Comparison of ENCODE assay signal across 9 cellular contexts in the genomic region with DNA sequence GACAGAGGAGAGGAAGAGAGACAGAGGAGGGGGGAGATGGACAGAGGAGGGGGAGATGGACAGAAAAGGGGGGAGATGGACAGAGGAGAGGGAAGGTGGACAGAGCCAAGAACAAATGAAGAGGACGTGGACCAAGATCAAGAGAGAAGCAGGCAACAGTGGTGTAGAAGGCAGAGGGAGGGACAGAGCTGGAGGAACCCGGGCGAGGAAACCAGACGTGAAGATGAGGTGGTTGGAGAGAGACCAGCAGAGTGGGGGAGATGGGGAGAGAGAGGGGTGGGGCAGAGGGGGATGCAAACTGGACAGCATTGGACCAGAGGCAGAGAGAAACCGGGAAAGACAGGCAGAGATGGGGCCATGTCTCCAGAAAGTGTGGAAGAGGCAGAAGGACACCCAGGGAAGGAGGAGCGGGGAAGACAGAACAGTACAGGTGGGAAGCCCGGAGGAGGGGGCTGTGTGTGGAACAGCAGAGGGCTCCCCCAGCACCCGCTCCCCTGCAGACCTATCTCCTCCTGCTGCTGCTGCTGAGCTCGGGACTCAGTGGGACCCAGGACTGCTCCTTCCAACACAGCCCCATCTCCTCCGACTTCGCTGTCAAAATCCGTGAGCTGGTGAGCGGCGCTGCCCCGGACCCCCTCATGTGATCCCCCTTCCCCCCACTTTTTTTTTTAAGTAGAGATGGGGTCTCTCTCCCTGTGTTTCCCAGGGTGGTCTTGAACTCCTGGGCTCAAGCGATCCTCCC. TPM values are rescaled to one million over a fixed set of nuclear protein-coding genes. Genes with fewer than 3 reads are reported as not detected.
DNase-seq lines count a peak whose midpoint lies in the region; ATAC-seq and TF ChIP-seq lines count a peak whose summit lies in the region.
"Had no signal": no experiment of that assay in that cellular context is flagged by ENCODE, and none has a peak within 500 bp of the region (broad histone marks: within the 10 kb centered on the region; RNA-seq: fewer than 3 reads in every experiment).

No MANE protein-coding gene starts in this region.

- H3K9me3 ChIP-seq in OCI-LY3 (ENCODE audit: insufficient read depth, low read length) (no peaks in the 10 kb centered on the region), esophagus (ENCODE audit: control insufficient read depth in 2 of 2, insufficient read depth in 1 of 2, low read depth in 1 of 2, low read length in 1 of 2) (no peaks in the 10 kb centered on the region), spleen (no peaks in the 10 kb centered on the region)

- TF ChIP-seq POLR2A in spleen (IDR thresholded peaks at IDR 0.05): no peak

- no peak overlapping the region for H3K9ac ChIP-seq in OCI-LY3 (ENCODE audit: low read length)

- H3K36me3 ChIP-seq in GM06990 (ENCODE audit: control insufficient read depth, insufficient read depth, low read length) (no peaks in the 10 kb centered on the region), OCI-LY3 (replicated peaks; ENCODE audit: low read depth, low read length) (peaks cover 2% of the 10 kb centered on the region), esophagus (ENCODE audit: control insufficient read depth in 2 of 2, insufficient read depth in 2 of 2, low read length in 1 of 2) (peaks cover 0 to 2% of the 10 kb centered on the region in 2 donors), spleen (peaks cover 0 to 28% (median 2%) of the 10 kb centered on the region in 6 donors)

- WGBS in esophagus, 2 donors: 64 to 68% methylated on average over 14 to 16 of the region's 16 CpGs
- WGBS in spleen, 5 donors: 61 to 72% (median 71%) methylated on average over 14 to 16 of the region's 16 CpGs

- no peaks in the 10 kb centered on the region for H3K27me3 ChIP-seq in GM06990 (replicated peaks; ENCODE audit: control insufficient read depth, insufficient read depth, low read length)
- no peaks in the 10 kb centered on the region for H3K27me3 ChIP-seq in OCI-LY3 (ENCODE audit: low read depth, low read length)
- no peaks in the 10 kb centered on the region for H3K27me3 ChIP-seq in esophagus (ENCODE audit: control insufficient read depth in 1 of 2, insufficient read depth in 2 of 2, low read length in 2 of 2)
- H3K27me3 ChIP-seq in spleen (replicated peaks in 1 of 7): no peaks in the 10 kb centered on the region
- H3K27me3 ChIP-seq: dorsolateral prefrontal cortex had no signal

- intact Hi-C loops in spleen (cut with DNase I; ENCODE audit: low total_unique reads): no loop called here

- no peaks in the 10 kb centered on the region for H3K79me2 ChIP-seq in OCI-LY3 (ENCODE audit: low read length)

- no peak overlapping the region for H3K27ac ChIP-seq in OCI-LY3 (ENCODE audit: low read length)
- H3K27ac ChIP-seq in esophagus (ENCODE audit: low read depth in 2 of 2, low read length in 1 of 2): peak overlapping the region; percentile 61 to 81
- H3K27ac ChIP-seq in spleen: peak overlapping the region in 7 of 8 donors; percentile 36 to 95 (median 89)

- no peak for ATAC-seq in GM21423 (IDR thresholded peaks at IDR 0.05; ENCODE audit: unreplicated experiment)
- no peak for ATAC-seq in HG02623 (IDR thresholded peaks at IDR 0.05; ENCODE audit: unreplicated experiment)

- no peak overlapping the region for H2AFZ ChIP-seq in OCI-LY3 (ENCODE audit: low read depth, low read length)

- H3K4me3 ChIP-seq in GM06990 (replicated peaks; ENCODE audit: low read depth, low read length) (peak overlapping the region; percentile 25), OCI-LY3 (ENCODE audit: low read length) (peak overlapping the region; percentile 86; the same call in 1 of the 2 replicates), esophagus (ENCODE audit: low read depth in 1 of 2, low read length in 2 of 2) (peak overlapping the region in 1 of 2 donors; percentile 14), spleen (peak overlapping the region in 4 of 8 donors; percentile 18 to 74 (median 64))

- DNase-seq in GM06990 (ENCODE audit: extremely low read depth, insufficient read length): no peak
- no peak for DNase-seq in spleen
- no peak for DNase-seq in GM10266 (ENCODE audit: extremely low spot score)
- DNase-seq: dorsolateral prefrontal cortex, SIG-M5 had no signal

- H3K4me1 ChIP-seq in OCI-LY3 (ENCODE audit: low read length) (peaks cover 13% of the 10 kb centered on the region; the same call in 1 of the 2 replicates), esophagus (ENCODE audit: control insufficient read depth in 2 of 2, insufficient read depth in 2 of 2, low read length in 1 of 2) (peaks cover 0 to 5% of the 10 kb centered on the region in 2 donors), spleen (peaks cover 18 to 89% (median 54%) of the 10 kb centered on the region in 6 donors)

- H3K4me2 ChIP-seq in OCI-LY3 (ENCODE audit: low read length): peak overlapping the region; percentile 85; the same call in 1 of the 2 replicates

- no peak for TF ChIP-seq CTCF in GM06990 (IDR thresholded peaks at IDR 0.05; ENCODE audit: insufficient read depth, low read length, poor library complexity, severe bottlenecking)
- TF ChIP-seq CTCF in OCI-LY3 (IDR thresholded peaks at IDR 0.05; ENCODE audit: low read depth, low read length): no peak
- TF ChIP-seq CTCF in spleen (IDR thresholded peaks at IDR 0.05 in 8 of 11, conservative IDR thresholded peaks at IDR 0.05 in 3 of 11): no peak
- TF ChIP-seq CTCF in GM10266 (IDR thresholded peaks at IDR 0.05; ENCODE audit: control insufficient read depth, insufficient read depth, low read depth, missing control alignments): no peak

- no peaks in the 10 kb centered on the region for H4K20me1 ChIP-seq in OCI-LY3 (ENCODE audit: insufficient read depth, low read length)

RNA-seq across cellular contexts. Expression of a gene that starts 1.3 kb away (rescaled TPM):
- polyA plus RNA-seq in esophagus: 1 to 10 TPM; 7.2 to 9.5 TPM
- total RNA-seq in spleen: 10 to 100 TPM; 11.2 to 32.8 (median 24.1) TPM
- polyA plus RNA-seq in spleen: 10 to 100 TPM; 16.4 to 26.4 (median 19.9) TPM

RNA-seq across cellular contexts. Expression of a gene that starts 12.0 kb away (rescaled TPM):
- polyA plus RNA-seq in esophagus: 1,000 to 10,000 TPM; 1,631 to 2,695 TPM
- 1,000 to 10,000 TPM; 2,521 to 3,132 (median 2,768) TPM for total RNA-seq in spleen
- polyA plus RNA-seq in spleen: 1,000 to 10,000 TPM; 6,561 to 7,408 (median 7,261) TPM

RNA-seq across cellular contexts. Expression of a gene that starts 20.9 kb away (rescaled TPM):
- polyA plus RNA-seq in esophagus: 1,000 to 10,000 TPM; 3,079 to 3,912 TPM
- 1,000 to 10,000 TPM; 1,555 to 3,509 (median 2,434) TPM for total RNA-seq in spleen
- polyA plus RNA-seq in spleen: over 10,000 TPM in 2 of 3 donors, 1,000 to 10,000 TPM in 1; 8,326 to 12,835 (median 11,104) TPM

RNA-seq across cellular contexts. Expression of a gene that starts 22.3 kb away (rescaled TPM):
- polyA plus RNA-seq in esophagus (10 to 100 TPM; 29.4 to 29.9 TPM), spleen (10 to 100 TPM; 54.9 to 99.9 (median 94.9) TPM)
- total RNA-seq in spleen: 10 to 100 TPM; 38.7 to 50.2 (median 45.8) TPM

RNA-seq across cellular contexts. Expression of a gene that starts 23.7 kb away (rescaled TPM):
- polyA plus RNA-seq in esophagus: 10 to 100 TPM; 63.5 to 65.3 TPM
- total RNA-seq in spleen: 10 to 100 TPM; 76.0 to 94.3 (median 86.1) TPM
- 100 to 1,000 TPM in 2 of 3 donors, 10 to 100 TPM in 1; 85.3 to 140 (median 118) TPM for polyA plus RNA-seq in spleen
